Comparison of ENCODE assay signal across 20 cellular contexts in the genomic region with DNA sequence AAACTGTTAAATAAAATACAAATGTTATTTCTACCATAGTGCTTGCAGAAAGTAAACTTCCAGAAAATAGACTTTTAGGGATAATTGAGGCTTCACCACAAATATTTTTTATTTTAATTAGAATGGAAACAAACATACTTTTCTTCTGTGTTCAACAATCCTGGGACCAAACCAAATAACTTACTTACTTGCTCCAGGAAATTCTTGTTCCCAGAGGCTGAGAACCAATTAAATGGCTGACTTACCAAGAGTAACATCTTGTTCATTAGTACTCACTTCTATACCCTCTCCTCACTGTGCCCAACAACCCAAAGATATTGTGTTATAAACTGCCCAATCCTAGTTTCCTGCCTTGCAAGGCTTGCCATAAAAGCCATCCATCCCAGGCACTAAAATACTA.
DNase-seq lines count a peak whose midpoint lies in the region; ATAC-seq and TF ChIP-seq lines count a peak whose summit lies in the region.
"Had no signal": no experiment of that assay in that cellular context is flagged by ENCODE, and none has a peak within 500 bp of the region (broad histone marks: within the 10 kb centered on the region; RNA-seq: fewer than 3 reads in every experiment).

No MANE protein-coding gene starts in this region.

- peaks cover 6 to 7% of the 10 kb centered on the region in 2 experiments; a peak in 2 of 4 replicates for H3K4me1 ChIP-seq in SK-N-SH (ENCODE audit: control insufficient read depth in 1 of 2, insufficient read depth in 2 of 2, low read depth in 1 of 2, low read length in 1 of 2)
- H3K4me1 ChIP-seq in adipocyte (ENCODE audit: control insufficient read depth, insufficient read depth, low read length), result peaks cover 13% of the 10 kb centered on the region
- H3K4me1 ChIP-seq: A549, BE2C had no signal

- H2AFZ ChIP-seq in SK-N-SH (ENCODE audit: low read depth), result peak overlapping the region; percentile 57; the same call in 1 of the 2 replicates
- H2AFZ ChIP-seq: GM23338 had no signal

- no peak overlapping the region for H3K4me2 ChIP-seq in SK-N-SH
- H3K4me2 ChIP-seq: A549, GM23338, KMS-11 had no signal

- no peaks in the 10 kb centered on the region for H3K27me3 ChIP-seq in SK-N-SH (ENCODE audit: insufficient read depth)
- H3K27me3 ChIP-seq in adipocyte (replicated peaks; ENCODE audit: control insufficient read depth, insufficient read depth, low read length), result no peaks in the 10 kb centered on the region
- H3K27me3 ChIP-seq: BE2C had no signal

- H3K9me3 Mint-ChIP-seq in nephron, result no peaks in the 10 kb centered on the region
- H3K9me3 Mint-ChIP-seq: CD4-positive, CD25-positive, alpha-beta regulatory T cell; CD8-positive, alpha-beta memory T cell; GM23338 had no signal

- H3K9me3 ChIP-seq in SK-N-SH (no peaks in the 10 kb centered on the region), adipocyte (ENCODE audit: control insufficient read depth, low read length) (no peaks in the 10 kb centered on the region)
- H3K9me3 ChIP-seq: A549, BE2C had no signal

- POLR2A ChIA-PET in SK-N-SH (lab: Yijun Ruan, JAX), result no interaction called here

- H4K20me1 ChIP-seq in SK-N-SH (ENCODE audit: insufficient read depth), result no peaks in the 10 kb centered on the region

- CTCF ChIA-PET in SK-N-SH (lab: Yijun Ruan, JAX), result no interaction called here

- no peaks in the 10 kb centered on the region for H3K27me3 Mint-ChIP-seq in nephron (ENCODE audit: low read depth)

- no peak overlapping the region for H3K27ac ChIP-seq in SK-N-SH (ENCODE audit: low read depth in 2 of 2, low read length in 1 of 2)
- H3K27ac ChIP-seq: 22Rv1, A549, KMS-11 had no signal

- no peak for TF ChIP-seq EP300 in SK-N-SH (IDR thresholded peaks at IDR 0.05; ENCODE audit: borderline replicate concordance in 1 of 2, low read depth in 1 of 2, low read length in 1 of 2)

- no peaks in the 10 kb centered on the region for H3K36me3 Mint-ChIP-seq in nephron (ENCODE audit: low read depth)
- H3K36me3 Mint-ChIP-seq: CD4-positive, CD25-positive, alpha-beta regulatory T cell; CD8-positive, alpha-beta memory T cell had no signal

- no peaks in the 10 kb centered on the region for H3K79me2 ChIP-seq in SK-N-SH (ENCODE audit: insufficient read depth)

- no peaks in the 10 kb centered on the region for H3K36me3 ChIP-seq in SK-N-SH (replicated peaks in 1 of 2; ENCODE audit: control insufficient read depth in 1 of 2, insufficient read depth in 2 of 2, low read length in 1 of 2)
- H3K36me3 ChIP-seq in adipocyte (ENCODE audit: control insufficient read depth, insufficient read depth, low read length, severe bottlenecking), result no peaks in the 10 kb centered on the region
- H3K36me3 ChIP-seq: BE2C had no signal

- H3F3A ChIP-seq in SK-N-SH (replicated peaks; ENCODE audit: insufficient read depth), result peaks cover 10% of the 10 kb centered on the region

- H3K4me3 Mint-ChIP-seq in nephron, result no peak overlapping the region
- H3K4me3 Mint-ChIP-seq: CD4-positive, CD25-positive, alpha-beta regulatory T cell; CD8-positive, alpha-beta memory T cell; GM23338 had no signal

- H3K9me2 ChIP-seq in SK-N-SH, result no peaks in the 10 kb centered on the region

- no peak for DNase-seq in SK-N-SH
- DNase-seq in adipocyte (ENCODE audit: low read depth), result peak; percentile 7
- no peak for DNase-seq in T-helper 9 cell
- no peak for DNase-seq in HCEC 1CT
- DNase-seq: BE2C; C1 segment of cervical spinal cord; CD4-positive, CD25-positive, alpha-beta regulatory T cell; CD8-positive, alpha-beta memory T cell; COR-L47; DMS 273 treated with DMSO at 0.1 percent for 48 hours; DMS53; DND-41 had no signal

- no peak overlapping the region for H3K4me3 ChIP-seq in SK-N-SH (ENCODE audit: low read depth in 2 of 2, low read length in 1 of 2)
- no peak overlapping the region for H3K4me3 ChIP-seq in adipocyte (ENCODE audit: low read length)
- H3K4me3 ChIP-seq: A549, GM23338 had no signal

- no peak for ATAC-seq in SK-N-SH treated with all-trans-retinoic acid at 6 μM for 48 hours
- no peak for ATAC-seq in GM18909 (IDR thresholded peaks at IDR 0.05; ENCODE audit: poor library complexity, unreplicated experiment)
- ATAC-seq: A549, GM23338, HCT116 had no signal

- TF ChIP-seq CTCF in SK-N-SH (IDR thresholded peaks at IDR 0.05), result no peak
- no peak for TF ChIP-seq CTCF in nephron (IDR thresholded peaks at IDR 0.05; ENCODE audit: unreplicated experiment in 3 of 3)

- peak overlapping the region; percentile 8 to 49 (median 27) for H3K27ac Mint-ChIP-seq in nephron
- H3K27ac Mint-ChIP-seq: CD4-positive, CD25-positive, alpha-beta regulatory T cell; CD8-positive, alpha-beta memory T cell; GM23338 had no signal

- H3K9ac ChIP-seq in SK-N-SH (no peak overlapping the region), adipocyte (ENCODE audit: low read length) (no peak overlapping the region)
- H3K9ac ChIP-seq: KMS-11 had no signal

- H3K4me1 Mint-ChIP-seq in nephron, result peaks cover 36% of the 10 kb centered on the region
- H3K4me1 Mint-ChIP-seq: CD4-positive, CD25-positive, alpha-beta regulatory T cell; CD8-positive, alpha-beta memory T cell had no signal

- no peak for TF ChIP-seq RAD21 in SK-N-SH (IDR thresholded peaks at IDR 0.05; ENCODE audit: low read length)

TF ChIP-seq in SK-N-SH, 30 proteins besides CTCF, POLR2A, EP300 and RAD21:
- no peak for TF ChIP-seq NRF1 (IDR thresholded peaks at IDR 0.05; ENCODE audit: low read depth, low read length)
- no peak for TF ChIP-seq NFIC (IDR thresholded peaks at IDR 0.05; ENCODE audit: borderline replicate concordance)
- TF ChIP-seq SMC3 (IDR thresholded peaks at IDR 0.05; ENCODE audit: low read depth, low read length), result no peak
- TF ChIP-seq MXI1 (IDR thresholded peaks at IDR 0.05; ENCODE audit: low read depth, low read length), result no peak
- no peak for TF ChIP-seq JUND (IDR thresholded peaks at IDR 0.05)
- no peak for TF ChIP-seq RFX5 (IDR thresholded peaks at IDR 0.05; ENCODE audit: low read length)
- TF ChIP-seq REST (IDR thresholded peaks at IDR 0.05; ENCODE audit: low read depth, low read length), result no peak

TF ChIP-seq in SK-N-SH treated with all-trans-retinoic acid at 6 μM for 48 hours, 23 proteins besides CTCF, POLR2A, EP300 and RAD21 (continues in another document):
- TF ChIP-seq, protein P1, sequence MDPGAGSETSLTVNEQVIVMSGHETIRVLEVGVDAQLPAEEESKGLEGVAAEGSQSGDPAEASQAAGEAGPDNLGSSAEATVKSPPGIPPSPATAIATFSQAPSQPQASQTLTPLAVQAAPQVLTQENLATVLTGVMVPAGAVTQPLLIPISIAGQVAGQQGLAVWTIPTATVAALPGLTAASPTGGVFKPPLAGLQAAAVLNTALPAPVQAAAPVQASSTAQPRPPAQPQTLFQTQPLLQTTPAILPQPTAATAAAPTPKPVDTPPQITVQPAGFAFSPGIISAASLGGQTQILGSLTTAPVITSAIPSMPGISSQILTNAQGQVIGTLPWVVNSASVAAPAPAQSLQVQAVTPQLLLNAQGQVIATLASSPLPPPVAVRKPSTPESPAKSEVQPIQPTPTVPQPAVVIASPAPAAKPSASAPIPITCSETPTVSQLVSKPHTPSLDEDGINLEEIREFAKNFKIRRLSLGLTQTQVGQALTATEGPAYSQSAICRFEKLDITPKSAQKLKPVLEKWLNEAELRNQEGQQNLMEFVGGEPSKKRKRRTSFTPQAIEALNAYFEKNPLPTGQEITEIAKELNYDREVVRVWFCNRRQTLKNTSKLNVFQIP (CRISPR knock-in tag; IDR thresholded peaks at IDR 0.05; ENCODE audit: borderline replicate concordance, low read depth), result no peak
- TF ChIP-seq ZC3H10 (CRISPR knock-in tag; IDR thresholded peaks at IDR 0.05), result no peak
- TF ChIP-seq OSR1 (CRISPR knock-in tag; IDR thresholded peaks at IDR 0.05), result no peak
- no peak for TF ChIP-seq ISL1 (CRISPR knock-in tag; IDR thresholded peaks at IDR 0.05)
- no peak for TF ChIP-seq PATZ1 (CRISPR knock-in tag; IDR thresholded peaks at IDR 0.05; ENCODE audit: borderline replicate concordance)
- no peak for TF ChIP-seq BACH2 (CRISPR knock-in tag; IDR thresholded peaks at IDR 0.05; ENCODE audit: borderline replicate concordance)
- TF ChIP-seq RARB (CRISPR knock-in tag; IDR thresholded peaks at IDR 0.05), result no peak
- TF ChIP-seq PPARA (CRISPR knock-in tag; IDR thresholded peaks at IDR 0.05; ENCODE audit: borderline replicate concordance), result no peak
- TF ChIP-seq ZNF8 (CRISPR knock-in tag; IDR thresholded peaks at IDR 0.05), result no peak
- TF ChIP-seq ZNF565 (CRISPR knock-in tag; conservative IDR thresholded peaks at IDR 0.05; ENCODE audit: low read depth), result no peak
- TF ChIP-seq TOX (CRISPR knock-in tag; IDR thresholded peaks at IDR 0.05; ENCODE audit: borderline replicate concordance), result no peak
- TF ChIP-seq CSDC2 (CRISPR knock-in tag; IDR thresholded peaks at IDR 0.05), result no peak
- no peak for TF ChIP-seq GLIS3 (CRISPR knock-in tag; IDR thresholded peaks at IDR 0.05)
- no peak for TF ChIP-seq ZFP3 (CRISPR knock-in tag; IDR thresholded peaks at IDR 0.05)
- TF ChIP-seq SNAI2 (CRISPR knock-in tag; IDR thresholded peaks at IDR 0.05), result no peak
- TF ChIP-seq ESRRG (CRISPR knock-in tag; IDR thresholded peaks at IDR 0.05), result no peak
- TF ChIP-seq ARNTL (CRISPR knock-in tag; IDR thresholded peaks at IDR 0.05; ENCODE audit: borderline replicate concordance, low read depth), result no peak
